Comparison of ENCODE assay signal across 28 cellular contexts in genomic region chr2:181886192-181886591, GRCh38. TPM values are rescaled to one million over a fixed set of nuclear protein-coding genes. Genes with fewer than 3 reads are reported as not detected.
DNase-seq lines count a peak whose midpoint lies in the region; ATAC-seq, FAIRE-seq and TF ChIP-seq lines count a peak whose summit lies in the region.
"Had no signal": no experiment of that assay in that cellular context is flagged by ENCODE, and none has a peak within 500 bp of the region (broad histone marks: within the 10 kb centered on the region; RNA-seq: fewer than 3 reads in every experiment).

No MANE protein-coding gene starts in this region.

- no peaks in the 10 kb centered on the region for H3K36me3 ChIP-seq in SK-N-SH (replicated peaks in 1 of 2; ENCODE audit: control insufficient read depth in 1 of 2, insufficient read depth in 2 of 2, low read length in 1 of 2)
- no peaks in the 10 kb centered on the region for H3K36me3 ChIP-seq in K562 (ENCODE audit: control insufficient read depth, insufficient read depth, low read length)
- no peaks in the 10 kb centered on the region for H3K36me3 ChIP-seq in smooth muscle cell (ENCODE audit: low read depth)
- H3K36me3 ChIP-seq: gastrocnemius medialis, tibial artery had no signal

- TF ChIP-seq RAD21 in SK-N-SH (IDR thresholded peaks at IDR 0.05; ENCODE audit: low read length) = no peak
- no peak for TF ChIP-seq RAD21 in K562 (CRISPR knock-in tag; conservative IDR thresholded peaks at IDR 0.05 in 1 of 2, IDR thresholded peaks at IDR 0.05 in 1 of 2)

- H3K27me3 ChIP-seq in SK-N-SH (ENCODE audit: insufficient read depth) (no peaks in the 10 kb centered on the region), K562 (ENCODE audit: control insufficient read depth in 2 of 2, insufficient read depth in 2 of 2, low read length in 2 of 2) (no peaks in the 10 kb centered on the region), smooth muscle cell (ENCODE audit: low read depth) (no peaks in the 10 kb centered on the region)
- H3K27me3 ChIP-seq: gastrocnemius medialis, hepatocyte, tibial artery had no signal

- WGBS in SK-N-SH (ENCODE audit: low lambda C conversion rate) = 73% methylated on average over 4 of the region's 4 CpGs
- 10% methylated on average over 4 of the region's 4 CpGs for WGBS in K562 (ENCODE audit: insufficient coverage, low coverage, missing lambda C conversion rate)
- 55% methylated on average over 4 of the region's 4 CpGs for WGBS in smooth muscle cell (ENCODE audit: low lambda C conversion rate)

- H2AFZ ChIP-seq in SK-N-SH (ENCODE audit: low read depth) (no peak overlapping the region), K562 (ENCODE audit: low read depth, low read length) (no peak overlapping the region), smooth muscle cell (ENCODE audit: low read depth) (peak overlapping the region; percentile 55)
- H2AFZ ChIP-seq: hepatocyte had no signal

- no peak for TF ChIP-seq POLR2A in K562 (conservative IDR thresholded peaks at IDR 0.05)

- H3K9me1 ChIP-seq in K562 (ENCODE audit: control insufficient read depth, insufficient read depth, low read length) = no peaks in the 10 kb centered on the region

- no peaks in the 10 kb centered on the region for H3K9me2 ChIP-seq in SK-N-SH

- H3K4me1 ChIP-seq in SK-N-SH (ENCODE audit: control insufficient read depth in 1 of 2, insufficient read depth in 2 of 2, low read depth in 1 of 2, low read length in 1 of 2) (peaks cover 0 to 5% of the 10 kb centered on the region in 2 experiments; a peak in 1 of 4 replicates), K562 (replicated peaks in 1 of 2; ENCODE audit: control insufficient read depth in 2 of 2, insufficient read depth in 2 of 2, low read length in 2 of 2) (0 out of 5 replicates have a peak, but pooled peaks cover 0 to 4% of the 10 kb centered on the region in 2 experiments), smooth muscle cell (ENCODE audit: low read depth) (peaks cover 3% of the 10 kb centered on the region)

- no peak for TF ChIP-seq EP300 in SK-N-SH (IDR thresholded peaks at IDR 0.05; ENCODE audit: borderline replicate concordance in 1 of 2, low read depth in 1 of 2, low read length in 1 of 2)
- TF ChIP-seq EP300 in K562 (IDR thresholded peaks at IDR 0.05; ENCODE audit: low read length) = no peak

- no peak for ATAC-seq in SK-N-SH treated with all-trans-retinoic acid at 6 μM for 48 hours
- no peak for ATAC-seq in K562
- ATAC-seq: activated CD8-positive, alpha-beta T cell treated with anti-CD3 and anti-CD28 coated beads for 36 hours; gastrocnemius medialis; left colon; stimulated activated naive CD8-positive, alpha-beta T cell treated with anti-CD3 and anti-CD28 coated beads, Interleukin-15, amount 100 ng/mL, for 72 hours had no signal

- BruUV-seq in K562 (replicated peaks; lab: Mats Ljungman, UMichigan) = no TSS peak

- H3K9ac ChIP-seq in SK-N-SH (no peak overlapping the region), K562 (ENCODE audit: insufficient read depth in 1 of 2, low read depth in 2 of 2, low read length in 2 of 2) (no peak overlapping the region), smooth muscle cell (ENCODE audit: low read depth) (no peak overlapping the region)

- peaks cover 7% of the 10 kb centered on the region for H3F3A ChIP-seq in SK-N-SH (replicated peaks; ENCODE audit: insufficient read depth)
- H3F3A ChIP-seq in smooth muscle cell (ENCODE audit: low read depth) = no peaks in the 10 kb centered on the region

- in situ Hi-C loops in K562 (cut with MboI) = no loop called here

- H3K9me3 ChIP-seq in SK-N-SH (no peaks in the 10 kb centered on the region), K562 (replicated peaks; ENCODE audit: control insufficient read depth, insufficient read depth, low read depth, low read length) (no peaks in the 10 kb centered on the region), smooth muscle cell (replicated peaks; ENCODE audit: low read depth) (no peaks in the 10 kb centered on the region)
- H3K9me3 ChIP-seq: gastrocnemius medialis, tibial artery had no signal

- intact Hi-C loops in K562 (cut with micrococcal nuclease) = no loop called here

- CTCF ChIA-PET in SK-N-SH (lab: Yijun Ruan, JAX) (no interaction called here), K562 (lab: Yijun Ruan, JAX; ENCODE audit: low intra/inter-chr PET ratio) (no interaction called here)

- TF ChIP-seq CTCF in SK-N-SH (IDR thresholded peaks at IDR 0.05) = no peak
- TF ChIP-seq CTCF in K562 (IDR thresholded peaks at IDR 0.05 in 2 of 3, conservative IDR thresholded peaks at IDR 0.05 in 1 of 3; ENCODE audit: insufficient read depth in 2 of 3, low read depth in 1 of 3, low read length in 3 of 3) = no peak
- TF ChIP-seq CTCF in smooth muscle cell (IDR thresholded peaks at IDR 0.05; ENCODE audit: borderline replicate concordance, insufficient read depth, poor library complexity, severe bottlenecking) = no peak

- no peaks in the 10 kb centered on the region for H4K20me1 ChIP-seq in SK-N-SH (ENCODE audit: insufficient read depth)
- no peaks in the 10 kb centered on the region for H4K20me1 ChIP-seq in K562 (replicated peaks; ENCODE audit: control insufficient read depth, insufficient read depth, low read length)
- no peaks in the 10 kb centered on the region for H4K20me1 ChIP-seq in smooth muscle cell (ENCODE audit: low read depth)

- H3K27ac ChIP-seq in SK-N-SH (ENCODE audit: low read depth in 2 of 2, low read length in 1 of 2) (no peak overlapping the region), K562 (ENCODE audit: extremely low read depth, low read depth, low read length) (no peak overlapping the region), smooth muscle cell (ENCODE audit: low read depth) (no peak overlapping the region)
- H3K27ac ChIP-seq: 22Rv1, gastrocnemius medialis, hepatocyte, SK-N-MC had no signal

- POLR2A ChIA-PET in SK-N-SH (lab: Yijun Ruan, JAX) (no interaction called here), K562 (lab: Yijun Ruan, JAX) (interaction anchor here (0.8 to 1.5 kb wide), 2 partner anchors 9 to 10 kb away, joined by 4 to 9 read pairs; no protein-coding TSS in a partner anchor)

- no peak for DNase-seq in SK-N-SH
- no peak for DNase-seq in K562 (ENCODE audit: extremely low read depth in 1 of 4, low spot score in 3 of 4)
- peak; percentile 46 for DNase-seq in fibroblast of peridontal ligament (ENCODE audit: extremely low read depth)
- DNase-seq in smooth muscle cell (lab: John Stamatoyannopoulos, UW; ENCODE audit: unreplicated experiment) = no peak
- DNase-seq in NCI-H345 (lab: John Stamatoyannopoulos, UW) = no peak
- DNase-seq in GM19238 (ENCODE audit: insufficient read length, low spot score) = no peak
- DNase-seq in NCI-H748 (lab: John Stamatoyannopoulos, UW; ENCODE audit: unreplicated experiment) = no peak
- DNase-seq: activated CD4-positive, alpha-beta T cell treated with anti-CD3 and anti-CD28 coated beads for 1 hour; activated CD8-positive, alpha-beta T cell treated with anti-CD3 and anti-CD28 coated beads for 36 hours; CD4-positive, CD25-positive, alpha-beta regulatory T cell; effector CD8-positive, alpha-beta T cell; gastrocnemius medialis; GOT3; left colon; mesenchymal stem cell; NCI-H1105; NCI-H526 treated with DMSO at 0.1 percent for 48 hours; nucleus accumbens; small intestine; stimulated activated CD4-positive, alpha-beta T cell treated with anti-CD3 and anti-CD28 coated beads, Interleukin-1b, Interleukin-23, amount 100 ng/mL, for 48 hours; stimulated activated CD8-positive, alpha-beta memory T cell treated with anti-CD3 and anti-CD28 coated beads, Interleukin-4, amount 100 ng/mL, for 48 hours; stimulated activated naive CD8-positive, alpha-beta T cell treated with anti-CD3 and anti-CD28 coated beads, Interleukin-15, amount 100 ng/mL, for 72 hours; T-helper 2 cell; tibial artery had no signal

- H3K79me2 ChIP-seq in SK-N-SH (ENCODE audit: insufficient read depth) (no peaks in the 10 kb centered on the region), K562 (ENCODE audit: control insufficient read depth, insufficient read depth, low read length) (no peaks in the 10 kb centered on the region), smooth muscle cell (ENCODE audit: low read depth) (no peaks in the 10 kb centered on the region)
- H3K79me2 ChIP-seq: hepatocyte had no signal

- H3K4me2 ChIP-seq in SK-N-SH (no peak overlapping the region), K562 (ENCODE audit: insufficient read depth, low read length) (no peak overlapping the region), smooth muscle cell (no peak overlapping the region)
- H3K4me2 ChIP-seq: hepatocyte had no signal

- H3K4me3 ChIP-seq in SK-N-SH (ENCODE audit: low read depth in 2 of 2, low read length in 1 of 2) (no peak overlapping the region), K562 (no peak overlapping the region), smooth muscle cell (no peak overlapping the region)
- H3K4me3 ChIP-seq: gastrocnemius medialis, hepatocyte, SK-N-MC, tibial artery had no signal

- FAIRE-seq in K562 (lab: Jason Lieb, UNC) = no peak

TF ChIP-seq in SK-N-SH, 30 proteins besides CTCF, POLR2A, EP300 and RAD21 (continues in another document):
- no peak for TF ChIP-seq TAF1 (IDR thresholded peaks at IDR 0.05; ENCODE audit: borderline replicate concordance, low read depth, low read length)

TF ChIP-seq in K562, 482 proteins besides CTCF, POLR2A, EP300 and RAD21 (continues in another document):
- TF ChIP-seq TCF3 (CRISPR knock-in tag; IDR thresholded peaks at IDR 0.05) (peak; percentile 12; the same call in 1 of the 2 replicates), RFX5 (IDR thresholded peaks at IDR 0.05; ENCODE audit: low read depth, low read length) (no peak)

RNA-seq across cellular contexts. Expression of gene ITPRID2, which starts 5.3 kb away (rescaled TPM):
- polyA plus RNA-seq in SK-N-SH (2012; rRNA removed) (41.9 and 53.1 TPM in 2 replicates), K562 (2011; rRNA removed) (39.6 and 52.0 TPM in 2 replicates), K562 (2014; fragmentation: Illumina TruSeq; extraction: Trizol) (48.6 and 64.6 TPM in 2 replicates), K562 (2014; fragmentation: Nextera tagmentation; extraction: Ambion mirVana) (10 to 100 TPM; 18.5 to 20.3 TPM), K562 (2014; rRNA removed) (42.5 and 44.2 TPM in 2 replicates), smooth muscle cell (28.2 and 72.2 TPM in 2 replicates)
- 47.6 and 51.2 TPM in 2 replicates for polyA plus RNA-seq in SK-N-SH (2012; cell fraction: cytosol; rRNA removed)
- 76.3 and 107 TPM in 2 replicates for polyA plus RNA-seq in SK-N-SH (2012; cell fraction: nucleus; rRNA removed)
- total RNA-seq in K562 (2011; cell fraction: chromatin; rRNA removed; ENCODE audit: low replicate concordance) = 48.8 and 150 TPM in 2 replicates
- total RNA-seq in K562 (2011; cell fraction: nucleolus; rRNA removed) = 22.3 and 36.3 TPM in 2 replicates
- 55.5 and 94.2 TPM in 2 replicates for total RNA-seq in K562 (2011; cell fraction: nucleoplasm; rRNA removed)
- total RNA-seq in K562 (2014; rRNA removed) (38.3 and 40.9 TPM in 2 replicates), K562 (2014; rRNA removed; fragmentation: Illumina TruSeq; extraction: Trizol) (62.8 and 75.6 TPM in 2 replicates), K562 (2015; rRNA removed; fragmentation: Illumina TruSeq; extraction: Trizol) (60.5 and 63.6 TPM in 2 replicates), K562 (2021) (77.8 and 89.2 TPM in 2 replicates), smooth muscle cell (261 and 556 TPM in 2 replicates)
- 14.5 and 19.9 TPM in 2 replicates for polyA plus RNA-seq in K562 (2011; cell fraction: cytosol; rRNA removed)
- 55.9 and 59.1 TPM in 2 replicates for polyA plus RNA-seq in K562 (2011; cell fraction: nucleus; rRNA removed)
- 30.6 and 51.9 TPM in 2 replicates for polyA plus RNA-seq in K562 (2012)
- polyA minus RNA-seq in K562 (2011; rRNA and poly(A)+ RNA removed) = 67.7 and 75.5 TPM in 2 replicates
- polyA minus RNA-seq in K562 (2011; cell fraction: cytosol; rRNA and poly(A)+ RNA removed) = 29.8 and 31.0 TPM in 2 replicates
- polyA minus RNA-seq in K562 (2011; cell fraction: nucleus; rRNA and poly(A)+ RNA removed) = 64.8 and 112 TPM in 2 replicates
